Comparison of ENCODE assay signal across 24 cellular contexts in genomic region chr6:37146735-37147157, GRCh38.
"Had no signal": no experiment of that assay in that cellular context is flagged by ENCODE, and none has a peak within 500 bp of the region (broad histone marks: within the 10 kb centered on the region; RNA-seq: fewer than 3 reads in every experiment).

No MANE protein-coding gene starts in this region.

- FAIRE-seq: colon, keratinocyte, urothelium cell line had no signal

- H3K36me3 Mint-ChIP-seq: stimulated activated naive B cell treated with anti-CD40 and anti-IgM and Interleukin-4, amounts not matched to agents 10 μg/mL and 1 μg/mL and 100 μg/mL, for 72 hours; type B pancreatic cell had no signal

- H3K79me2 ChIP-seq: parathyroid adenoma had no signal

- H3K4me3 Mint-ChIP-seq: immature natural killer cell; nephron progenitor cell; stimulated activated naive B cell treated with anti-CD40 and anti-IgM and Interleukin-4, amounts not matched to agents 10 μg/mL and 1 μg/mL and 100 μg/mL, for 72 hours; stimulated activated naive CD8-positive, alpha-beta T cell treated with anti-CD3 and anti-CD28 coated beads, Interleukin-15, amount 100 ng/mL, for 72 hours; type B pancreatic cell had no signal

- DNase-seq: dermis blood vessel endothelial cell; esophagus squamous epithelium; foreskin fibroblast; glutamatergic neuron; immature natural killer cell; left ventricle myocardium inferior; mesenchymal stem cell; midbrain; nephron progenitor cell; psoas muscle; sigmoid colon; stimulated activated CD4-positive, alpha-beta T cell treated with anti-CD3 and anti-CD28 coated beads, Interleukin-2, amount 100 ng/mL, for 24 hours; stimulated activated CD4-positive, alpha-beta T cell treated with anti-CD3 and anti-CD28 coated beads, Interleukin-4, amount 100 ng/mL, for 4 hours; stimulated activated naive B cell treated with anti-CD40 and anti-IgM and Interleukin-4, amounts not matched to agents 10 μg/mL and 1 μg/mL and 100 μg/mL, for 72 hours; stimulated activated naive CD8-positive, alpha-beta T cell treated with anti-CD3 and anti-CD28 coated beads, Interleukin-15, amount 100 ng/mL, for 72 hours; testis had no signal

- H3K4me3 ChIP-seq: esophagus squamous epithelium, gastroesophageal sphincter, left ventricle myocardium inferior, lung, psoas muscle, sigmoid colon, skin epidermis, testis had no signal

- H3K36me3 ChIP-seq: esophagus squamous epithelium, gastroesophageal sphincter, left ventricle myocardium inferior, sigmoid colon had no signal

- H2AFZ ChIP-seq: parathyroid adenoma had no signal

- H3K27me3 Mint-ChIP-seq: stimulated activated naive B cell treated with anti-CD40 and anti-IgM and Interleukin-4, amounts not matched to agents 10 μg/mL and 1 μg/mL and 100 μg/mL, for 72 hours; stimulated activated naive CD8-positive, alpha-beta T cell treated with anti-CD3 and anti-CD28 coated beads, Interleukin-15, amount 100 ng/mL, for 72 hours; type B pancreatic cell had no signal

- H3K9me3 Mint-ChIP-seq: immature natural killer cell; nephron progenitor cell; stimulated activated naive B cell treated with anti-CD40 and anti-IgM and Interleukin-4, amounts not matched to agents 10 μg/mL and 1 μg/mL and 100 μg/mL, for 72 hours; stimulated activated naive CD8-positive, alpha-beta T cell treated with anti-CD3 and anti-CD28 coated beads, Interleukin-15, amount 100 ng/mL, for 72 hours; type B pancreatic cell had no signal

- ATAC-seq: gastroesophageal sphincter; psoas muscle; stimulated activated naive B cell treated with anti-CD40 and anti-IgM and Interleukin-4, amounts not matched to agents 10 μg/mL and 1 μg/mL and 100 μg/mL, for 72 hours; stimulated activated naive CD8-positive, alpha-beta T cell treated with anti-CD3 and anti-CD28 coated beads, Interleukin-15, amount 100 ng/mL, for 72 hours had no signal

- H3K4me1 Mint-ChIP-seq: immature natural killer cell had no signal

- H3K9me3 ChIP-seq: esophagus squamous epithelium, gastroesophageal sphincter, left ventricle myocardium inferior, psoas muscle, sigmoid colon, testis had no signal

- H3K27me3 ChIP-seq: esophagus squamous epithelium, gastroesophageal sphincter, sigmoid colon, testis had no signal

- H3K27ac Mint-ChIP-seq: immature natural killer cell; nephron progenitor cell; stimulated activated naive B cell treated with anti-CD40 and anti-IgM and Interleukin-4, amounts not matched to agents 10 μg/mL and 1 μg/mL and 100 μg/mL, for 72 hours; stimulated activated naive CD8-positive, alpha-beta T cell treated with anti-CD3 and anti-CD28 coated beads, Interleukin-15, amount 100 ng/mL, for 72 hours; type B pancreatic cell had no signal

- H3K9ac ChIP-seq: parathyroid adenoma had no signal

- H3K27ac ChIP-seq: esophagus squamous epithelium, gastroesophageal sphincter, left ventricle myocardium inferior, parathyroid adenoma, psoas muscle, sigmoid colon, skin epidermis, testis had no signal
